ENCODE assay signal across 16 cellular contexts in the genomic region with DNA sequence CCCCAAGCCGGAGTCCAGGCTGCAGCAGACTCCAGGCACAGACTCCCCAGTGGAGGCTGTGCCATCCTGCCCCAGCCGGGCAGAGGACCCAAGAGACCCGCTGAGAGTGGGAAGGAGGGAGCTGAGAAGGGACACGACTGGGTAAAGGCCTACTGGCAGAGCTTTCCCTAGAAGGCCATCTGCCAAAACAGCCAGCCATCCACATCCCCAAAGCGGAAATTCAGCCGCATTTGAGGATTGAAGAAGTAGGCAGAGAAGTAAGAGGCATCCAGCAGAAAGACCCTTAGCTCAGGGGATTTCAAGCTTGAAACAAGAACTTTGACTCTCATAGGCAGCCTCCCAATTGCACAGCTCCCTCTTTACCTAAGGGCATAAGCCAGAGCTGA. TPM values are rescaled to one million over a fixed set of nuclear protein-coding genes. Genes with fewer than 3 reads are reported as not detected.
A peak's percentile ranks its signal among the peaks of the same experiment; 100 is the strongest.
DNase-seq lines count a peak whose midpoint lies in the region; ATAC-seq and TF ChIP-seq lines count a peak whose summit lies in the region.
"Had no signal": no experiment of that assay in that cellular context is flagged by ENCODE, and none has a peak within 500 bp of the region (broad histone marks: within the 10 kb centered on the region; RNA-seq: fewer than 3 reads in every experiment).

No MANE protein-coding gene starts in this region.

- no peaks in the 10 kb centered on the region; the same call in 1 of the 2 replicates for H3K27me3 ChIP-seq in BJ (ENCODE audit: control insufficient read depth, insufficient read depth, low read length)
- H3K27me3 ChIP-seq: BE2C had no signal

- POLR2A ChIA-PET in BJ (lab: Charles Lee), result no interaction called here

- peak overlapping the region in 15 of 21 experiments; percentile 26 to 93 (median 71) for H3K27ac ChIP-seq in skin epidermis

- H3K27me3 Mint-ChIP-seq in chondrocyte (ENCODE audit: low read depth), result peaks cover 58% of the 10 kb centered on the region
- H3K27me3 Mint-ChIP-seq in activated CD4-positive, alpha-beta T cell treated with anti-CD3 and anti-CD28 coated beads, Interleukin-2, amount 10 ng/mL, durations not matched to agents 24 days and 14 days, result peaks cover 21% of the 10 kb centered on the region

- H3K36me3 Mint-ChIP-seq in chondrocyte (ENCODE audit: low read depth), result no peaks in the 10 kb centered on the region
- no peaks in the 10 kb centered on the region for H3K36me3 Mint-ChIP-seq in activated CD4-positive, alpha-beta T cell treated with anti-CD3 and anti-CD28 coated beads, Interleukin-2, amount 10 ng/mL, durations not matched to agents 24 days and 14 days (ENCODE audit: low read depth)
- H3K36me3 Mint-ChIP-seq: immature natural killer cell; naive thymus-derived CD8-positive, alpha-beta T cell had no signal

- no peaks in the 10 kb centered on the region for H3K4me1 Mint-ChIP-seq in chondrocyte (ENCODE audit: low read depth)
- H3K4me1 Mint-ChIP-seq in activated CD4-positive, alpha-beta T cell treated with anti-CD3 and anti-CD28 coated beads, Interleukin-2, amount 10 ng/mL, durations not matched to agents 24 days and 14 days, result no peaks in the 10 kb centered on the region

- H3K9me3 Mint-ChIP-seq in chondrocyte (ENCODE audit: low read depth), result no peaks in the 10 kb centered on the region
- no peaks in the 10 kb centered on the region for H3K9me3 Mint-ChIP-seq in activated CD4-positive, alpha-beta T cell treated with anti-CD3 and anti-CD28 coated beads, Interleukin-2, amount 10 ng/mL, durations not matched to agents 24 days and 14 days
- H3K9me3 Mint-ChIP-seq: activated T-cell treated with anti-CD3 and anti-CD28 coated beads, Interleukin-2, amount 50 U/mL, for 72 hours; immature natural killer cell had no signal

- intact Hi-C loops in left colon (cut with DNase I, micrococcal nuclease), result no loop called here
- intact Hi-C loops in activated CD4-positive, alpha-beta T cell treated with anti-CD3 and anti-CD28 coated beads, Interleukin-2, amount 10 ng/mL, durations not matched to agents 24 days and 14 days (cut with micrococcal nuclease), result no loop called here

- CTCF ChIA-PET in BJ (lab: Yijun Ruan, JAX), result no interaction called here

- H3K27ac Mint-ChIP-seq in chondrocyte (ENCODE audit: unreplicated experiment), result no peak overlapping the region
- H3K27ac Mint-ChIP-seq in activated CD4-positive, alpha-beta T cell treated with anti-CD3 and anti-CD28 coated beads, Interleukin-2, amount 10 ng/mL, durations not matched to agents 24 days and 14 days, result no peak overlapping the region
- H3K27ac Mint-ChIP-seq: activated T-cell treated with anti-CD3 and anti-CD28 coated beads, Interleukin-2, amount 50 U/mL, for 72 hours; immature natural killer cell had no signal

- no peak overlapping the region for H3K4me3 Mint-ChIP-seq in chondrocyte (ENCODE audit: unreplicated experiment)
- H3K4me3 Mint-ChIP-seq in activated CD4-positive, alpha-beta T cell treated with anti-CD3 and anti-CD28 coated beads, Interleukin-2, amount 10 ng/mL, durations not matched to agents 24 days and 14 days, result no peak overlapping the region
- H3K4me3 Mint-ChIP-seq: activated T-cell treated with anti-CD3 and anti-CD28 coated beads, Interleukin-2, amount 50 U/mL, for 72 hours had no signal

- no peak for TF ChIP-seq CTCF in BJ (IDR thresholded peaks at IDR 0.05; ENCODE audit: insufficient read depth, low read depth, low read length)
- no peak for TF ChIP-seq CTCF in chondrocyte (IDR thresholded peaks at IDR 0.05)

- ATAC-seq in left colon (peak; percentile 17), GM21786 (IDR thresholded peaks at IDR 0.05; ENCODE audit: unreplicated experiment) (no peak), GM19467 (IDR thresholded peaks at IDR 0.05; ENCODE audit: unreplicated experiment) (no peak)
- ATAC-seq: activated T-cell treated with anti-CD3 and anti-CD28 coated beads, Interleukin-2, amount 50 U/mL, for 72 hours; naive thymus-derived CD8-positive, alpha-beta T cell had no signal

- no peak for DNase-seq in BJ (ENCODE audit: low read depth)
- DNase-seq in chondrocyte (ENCODE audit: low spot score), result peak; percentile 39
- DNase-seq in left colon, result no peak
- no peak for DNase-seq in stimulated activated CD4-positive, alpha-beta T cell treated with anti-CD3 and anti-CD28 coated beads, Interleukin-12 subunit alpha, Interleukin-12 subunit beta, amount 100 ng/mL, for 4 hours
- DNase-seq in activated CD4-positive, alpha-beta T cell treated with anti-CD3 and anti-CD28 coated beads, Interleukin-2, amount 10 ng/mL, durations not matched to agents 24 days and 14 days, result no peak
- DNase-seq: activated CD4-positive, CD25-positive, alpha-beta regulatory T cell treated with anti-CD3 and anti-CD28 coated beads, Interleukin-2, amount 50 U/mL, for 72 hours; activated T-cell treated with anti-CD3 and anti-CD28 coated beads, Interleukin-2, amount 50 U/mL, for 72 hours; BE2C; immature natural killer cell; Kasumi-1; naive thymus-derived CD8-positive, alpha-beta T cell; NCI-H2107; stimulated activated CD4-positive, alpha-beta T cell treated with anti-CD3 and anti-CD28 coated beads, Interleukin-15, amount 100 ng/mL, for 24 hours had no signal

- H3K36me3 ChIP-seq in BJ (ENCODE audit: control insufficient read depth, insufficient read depth, low read length), result no peaks in the 10 kb centered on the region
- H3K36me3 ChIP-seq: BE2C had no signal

- peak overlapping the region; percentile 40 for H3K4me3 ChIP-seq in BJ (ENCODE audit: low read depth, low read length)
- H3K4me3 ChIP-seq in skin epidermis, result peak overlapping the region in 6 of 7 experiments; percentile 26 to 44 (median 36)

RNA-seq across cellular contexts. Expression of gene CPXM2, which starts 0.9 kb away (rescaled TPM):
- polyA plus RNA-seq in BJ (2011; rRNA removed), result 13.9 and 14.4 TPM in 2 replicates
- polyA minus RNA-seq in BJ (2011; rRNA and poly(A)+ RNA removed), result 2.8 and 3.4 TPM in 2 replicates
- total RNA-seq in chondrocyte, result not detected in 3 replicates
- total RNA-seq in left colon, result 10 to 100 TPM in 1 of 2 donors, 1 to 10 TPM in 1; 2.3 to 11.6 TPM
- total RNA-seq in activated CD4-positive, alpha-beta T cell treated with anti-CD3 and anti-CD28 coated beads, Interleukin-2, amount 10 ng/mL, durations not matched to agents 24 days and 14 days, result not detected in 2 replicates
- total RNA-seq: activated T-cell treated with anti-CD3 and anti-CD28 coated beads, Interleukin-2, amount 50 U/mL, for 72 hours; naive thymus-derived CD8-positive, alpha-beta T cell had no signal
- polyA plus RNA-seq: immature natural killer cell; naive thymus-derived CD8-positive, alpha-beta T cell had no signal
